In genomic region chr2:2320486-2321249, GRCh38 we compare ENCODE assay signal across 17 cellular contexts. TPM values are rescaled to one million over a fixed set of nuclear protein-coding genes. Genes with fewer than 3 reads are reported as not detected.
DNase-seq lines count a peak whose midpoint lies in the region; ATAC-seq and TF ChIP-seq lines count a peak whose summit lies in the region.
"Had no signal": no experiment of that assay in that cellular context is flagged by ENCODE, and none has a peak within 500 bp of the region (broad histone marks: within the 10 kb centered on the region; RNA-seq: fewer than 3 reads in every experiment).

No MANE protein-coding gene starts in this region.

- no peaks in the 10 kb centered on the region for H3K9me3 Mint-ChIP-seq in chondrocyte (ENCODE audit: low read depth)
- H3K9me3 Mint-ChIP-seq: GM23338 had no signal

- H3K36me3 Mint-ChIP-seq in chondrocyte (ENCODE audit: low read depth): no peaks in the 10 kb centered on the region

- no peak for TF ChIP-seq CTCF in chondrocyte (IDR thresholded peaks at IDR 0.05)

- no peaks in the 10 kb centered on the region for H3K4me1 Mint-ChIP-seq in chondrocyte (ENCODE audit: low read depth)

- no peak overlapping the region for H3K27ac Mint-ChIP-seq in chondrocyte (ENCODE audit: unreplicated experiment)
- H3K27ac Mint-ChIP-seq: GM23338 had no signal

- DNase-seq in NCI-H1092 treated with DMSO at 0.1 percent for 48 hours (lab: John Stamatoyannopoulos, UW) (peak; percentile 71), NCI-H1092 (lab: John Stamatoyannopoulos, UW) (no peak), NCI-H748 treated with DMSO at 0.1 percent for 48 hours (lab: John Stamatoyannopoulos, UW) (peak; percentile 77), inferior parietal cortex (ENCODE audit: extremely low spot score) (peak; percentile 38), chondrocyte (ENCODE audit: low spot score) (no peak)
- DNase-seq in Jurkat, Clone E6-1 (ENCODE audit: low read depth, low spot score): peak; percentile 5
- no peak for DNase-seq in stimulated activated CD4-positive, alpha-beta T cell treated with anti-CD3 and anti-CD28 coated beads, Interleukin-4, amount 100 ng/mL, for 4 hours
- DNase-seq: IMR-90, NCI-H1417 treated with DMSO at 0.1 percent for 48 hours, NCI-H82, Peyer's patch, SHP77, T-helper 2 cell had no signal

- H3K4me3 Mint-ChIP-seq in chondrocyte (ENCODE audit: unreplicated experiment): no peak overlapping the region
- H3K4me3 Mint-ChIP-seq: GM23338 had no signal

- H3K27me3 Mint-ChIP-seq in chondrocyte (ENCODE audit: low read depth): peaks cover 25% of the 10 kb centered on the region

- no peak overlapping the region for H3K4me3 ChIP-seq in Jurkat, Clone E6-1 (ENCODE audit: low read length)
- H3K4me3 ChIP-seq: GM12878, GM23338, Peyer's patch had no signal

- TF ChIP-seq POLR2A in GM18505 (IDR thresholded peaks at IDR 0.05; ENCODE audit: borderline replicate concordance, extremely low read depth, insufficient read depth, insufficient read length): no peak

- ATAC-seq in GM18505 (IDR thresholded peaks at IDR 0.05; ENCODE audit: unreplicated experiment): no peak
- ATAC-seq: GM12878, GM23338 had no signal

RNA-seq across cellular contexts. Expression of gene MYT1L, which starts 10.4 kb away (rescaled TPM):
- 1.6 TPM for polyA plus RNA-seq in Jurkat, Clone E6-1 (2012; ENCODE audit: insufficient read depth, insufficient read length)
- not detected in 3 replicates for total RNA-seq in chondrocyte
- total RNA-seq: GM12878, GM23338, HT-29, IMR-90 had no signal
- polyA plus RNA-seq: GM12878, GM23338, IMR-90 had no signal

Comparison
In these comparisons a context has a peak if more than half of its experiments do, and no peak if none do; other contexts are left out.
1. DNase-seq: peak in NCI-H1092 treated with DMSO at 0.1 percent for 48 hours (single experiment), Jurkat, Clone E6-1 (single experiment), NCI-H748 treated with DMSO at 0.1 percent for 48 hours (single experiment) and inferior parietal cortex (single experiment); none in NCI-H1092 (single experiment), chondrocyte (single experiment) and stimulated activated CD4-positive, alpha-beta T cell treated with anti-CD3 and anti-CD28 coated beads, Interleukin-4, amount 100 ng/mL, for 4 hours (0 of 2).